10 cellular contexts compared by ENCODE assay signal in genomic region chr3:68088216-68088615, GRCh38.
DNase-seq lines count a peak whose midpoint lies in the region; ATAC-seq and TF ChIP-seq lines count a peak whose summit lies in the region.
"Had no signal": no experiment of that assay in that cellular context is flagged by ENCODE, and none has a peak within 500 bp of the region (broad histone marks: within the 10 kb centered on the region; RNA-seq: fewer than 3 reads in every experiment).

No MANE protein-coding gene starts in this region.

- H3K27me3 ChIP-seq in mesenchymal stem cell (ENCODE audit: control insufficient read depth in 1 of 2, insufficient read depth in 1 of 2, low read length in 2 of 2) (no peaks in the 10 kb centered on the region), SJCRH30 (no peaks in the 10 kb centered on the region), PC-3 (ENCODE audit: low read length) (no peaks in the 10 kb centered on the region)

- no peak overlapping the region for H2BK120ac ChIP-seq in mesenchymal stem cell (ENCODE audit: low read depth, low read length)

- no peaks in the 10 kb centered on the region for H3K79me1 ChIP-seq in mesenchymal stem cell (replicated peaks; ENCODE audit: low read length, poor library complexity, severe bottlenecking)

- intact Hi-C loops in PC-3 (cut with micrococcal nuclease) = no loop called here

- H3K79me2 ChIP-seq in PC-3 (ENCODE audit: low read length) = no peaks in the 10 kb centered on the region

- H3K4me1 ChIP-seq in mesenchymal stem cell (ENCODE audit: control insufficient read depth, insufficient read depth, low read depth, low read length) (peaks cover 4% of the 10 kb centered on the region), SJCRH30 (no peaks in the 10 kb centered on the region; the same call in 1 of the 2 replicates), PC-3 (ENCODE audit: insufficient read depth, low read length) (no peaks in the 10 kb centered on the region)

- H3K9ac ChIP-seq in mesenchymal stem cell (ENCODE audit: low read length) (no peak overlapping the region), PC-3 (ENCODE audit: low read length) (no peak overlapping the region)

- CTCF ChIA-PET in PC-3 (lab: Charles Lee) = no interaction called here

- H4K20me1 ChIP-seq in PC-3 (ENCODE audit: low read length) = no peaks in the 10 kb centered on the region

- H3K9me3 ChIP-seq in mesenchymal stem cell (ENCODE audit: control insufficient read depth, low read length) (no peaks in the 10 kb centered on the region), SJCRH30 (replicated peaks) (no peaks in the 10 kb centered on the region), PC-3 (ENCODE audit: low read length) (no peaks in the 10 kb centered on the region)

- peak; percentile 83 for ATAC-seq in stimulated activated naive CD8-positive, alpha-beta T cell treated with anti-CD3 and anti-CD28 coated beads, Interleukin-15, Interleukin-2, amounts not matched to agents 100 U/mL and 50 U/mL, for 24 hours
- no peak for ATAC-seq in PC-3

- H3K4me3 ChIP-seq in mesenchymal stem cell (ENCODE audit: insufficient read depth in 1 of 2, low read depth in 1 of 2, low read length in 2 of 2) = no peak overlapping the region
- no peak overlapping the region for H3K4me3 ChIP-seq in SJCRH30
- no peak overlapping the region for H3K4me3 ChIP-seq in PC-3 (ENCODE audit: low read length)
- H3K4me3 ChIP-seq: SK-N-MC had no signal

- H3K4me2 ChIP-seq in mesenchymal stem cell (ENCODE audit: low read length, poor library complexity, severe bottlenecking) (no peak overlapping the region), PC-3 (ENCODE audit: low read length) (no peak overlapping the region)

- H3K23ac ChIP-seq in mesenchymal stem cell (ENCODE audit: low read length in 2 of 2) = no peak overlapping the region

- peak; percentile 30 for DNase-seq in activated gamma-delta T cell treated with Interleukin-2 at 50 U/mL for 16 hours
- DNase-seq in activated gamma-delta T cell (lab: John Stamatoyannopoulos, UW) = no peak
- peak; percentile 29 for DNase-seq in activated T-cell treated with anti-CD3 and anti-CD28 coated beads for 24 hours (ENCODE audit: low read depth)
- DNase-seq in mesenchymal stem cell = no peak
- peak; percentile 32 for DNase-seq in stimulated activated naive CD8-positive, alpha-beta T cell treated with anti-CD3 and anti-CD28 coated beads, Interleukin-15, Interleukin-2, amounts not matched to agents 100 U/mL and 50 U/mL, for 24 hours
- no peak for DNase-seq in SJCRH30
- no peak for DNase-seq in AML-193 (lab: John Stamatoyannopoulos, UW)
- no peak for DNase-seq in PC-3
- DNase-seq: anterior cingulate cortex had no signal

- H2BK12ac ChIP-seq in mesenchymal stem cell (ENCODE audit: low read length in 2 of 2) = no peak overlapping the region

- H2BK5ac ChIP-seq in mesenchymal stem cell (ENCODE audit: low read depth, low read length, poor library complexity, severe bottlenecking) = no peak overlapping the region

- no peak overlapping the region for H2BK15ac ChIP-seq in mesenchymal stem cell (ENCODE audit: low read depth, poor library complexity, severe bottlenecking)

- no peak overlapping the region for H3K14ac ChIP-seq in mesenchymal stem cell (ENCODE audit: low read length in 2 of 2)

- H3K27ac ChIP-seq in mesenchymal stem cell (ENCODE audit: low read length, poor library complexity, severe bottlenecking) (peak overlapping the region; percentile 90), SJCRH30 (no peak overlapping the region), PC-3 (ENCODE audit: low read length) (no peak overlapping the region)
- H3K27ac ChIP-seq: SK-N-MC had no signal

- H3K9me2 ChIP-seq in PC-3 (replicated peaks; ENCODE audit: low read length) = no peaks in the 10 kb centered on the region

- no peak overlapping the region for H4K91ac ChIP-seq in mesenchymal stem cell (ENCODE audit: low read length)

- POLR2A ChIA-PET in PC-3 (lab: Charles Lee; ENCODE audit: unreplicated experiment) = no interaction called here

- TF ChIP-seq CTCF in PC-3 (conservative IDR thresholded peaks at IDR 0.05; ENCODE audit: low read depth, low read length) = no peak

- H4K8ac ChIP-seq in mesenchymal stem cell (ENCODE audit: low read length) = no peak overlapping the region

- H3K18ac ChIP-seq in mesenchymal stem cell (ENCODE audit: low read depth in 1 of 2, low read length in 2 of 2) = no peak overlapping the region

- no peak overlapping the region for H3K4ac ChIP-seq in mesenchymal stem cell (ENCODE audit: low read depth in 1 of 2, low read length in 2 of 2)

- no peak overlapping the region for H2AK5ac ChIP-seq in mesenchymal stem cell (ENCODE audit: low read length, severe bottlenecking)

- WGBS in mesenchymal stem cell = 60% methylated on average over 3 of the region's 3 CpGs

- H2AFZ ChIP-seq in mesenchymal stem cell (ENCODE audit: low read depth, low read length) = no peak overlapping the region
- no peak overlapping the region for H2AFZ ChIP-seq in PC-3 (ENCODE audit: low read length)

- H3K36me3 ChIP-seq in mesenchymal stem cell (ENCODE audit: control insufficient read depth in 1 of 2, insufficient read depth in 2 of 2, low read depth in 1 of 2, low read length in 2 of 2) (no peaks in the 10 kb centered on the region), SJCRH30 (no peaks in the 10 kb centered on the region), PC-3 (ENCODE audit: low read depth, low read length) (no peaks in the 10 kb centered on the region)

- H3F3A ChIP-seq in PC-3 (ENCODE audit: low read length, unreplicated experiment) = no peaks in the 10 kb centered on the region

- BruUV-seq in PC-3 (replicated peaks; lab: Mats Ljungman, UMichigan) = no TSS peak

Comparison
In these comparisons a context has a peak if more than half of its experiments do, and no peak if none do; other contexts are left out.
1. DNase-seq: peak in activated gamma-delta T cell treated with Interleukin-2 at 50 U/mL for 16 hours (single experiment), activated T-cell treated with anti-CD3 and anti-CD28 coated beads for 24 hours (single experiment) and stimulated activated naive CD8-positive, alpha-beta T cell treated with anti-CD3 and anti-CD28 coated beads, Interleukin-15, Interleukin-2, amounts not matched to agents 100 U/mL and 50 U/mL, for 24 hours (single experiment); none in activated gamma-delta T cell (single experiment), mesenchymal stem cell (single experiment), SJCRH30 (0 of 2), AML-193 (0 of 2) and PC-3 (single experiment).